Comparison of ENCODE assay signal across 8 cellular contexts in the genomic region with DNA sequence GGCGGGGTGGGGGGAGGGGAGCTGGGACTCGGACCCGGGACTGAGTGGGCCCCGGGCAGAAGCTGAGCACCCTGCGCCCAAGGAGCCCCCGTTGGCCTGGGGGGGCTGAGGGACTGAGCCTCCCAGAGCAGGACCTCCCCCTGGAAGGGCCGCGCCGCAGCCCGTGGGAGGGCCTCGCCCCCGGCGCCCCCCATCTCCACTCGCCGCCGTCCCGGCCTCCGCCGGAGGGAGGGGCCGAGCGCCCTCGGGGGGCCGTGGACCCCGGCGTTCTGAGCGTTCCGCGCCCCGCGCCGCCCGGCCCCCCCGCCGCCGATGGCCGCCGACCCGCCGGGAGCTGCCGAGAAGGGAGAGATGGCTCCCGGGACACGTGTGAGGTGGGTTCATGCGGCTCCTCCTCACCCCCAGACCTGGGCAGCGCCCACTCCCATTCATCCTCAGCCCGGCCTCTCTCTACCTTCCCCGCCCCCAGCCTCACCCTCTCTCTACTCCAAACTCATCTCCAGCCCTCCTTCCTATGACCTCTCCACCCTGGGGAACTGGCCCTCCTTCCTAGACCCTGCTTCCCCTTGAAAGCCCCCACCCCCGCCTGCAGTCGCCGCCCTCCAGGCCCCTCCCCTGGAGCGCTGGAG. TPM values are rescaled to one million over a fixed set of nuclear protein-coding genes. Genes with fewer than 3 reads are reported as not detected.
DNase-seq lines count a peak whose midpoint lies in the region; ATAC-seq and TF ChIP-seq lines count a peak whose summit lies in the region.

No MANE protein-coding gene starts in this region.

- peak overlapping the region; percentile 79 for H3K4me3 Mint-ChIP-seq in activated naive CD8-positive, alpha-beta T cell
- peak overlapping the region; percentile 21 to 76 (median 60) for H3K4me3 Mint-ChIP-seq in immature natural killer cell

- no peaks in the 10 kb centered on the region for H3K27me3 ChIP-seq in left ventricle myocardium inferior (ENCODE audit: low read depth)

- no peaks in the 10 kb centered on the region for H3K9me3 Mint-ChIP-seq in activated naive CD8-positive, alpha-beta T cell (ENCODE audit: low read depth)
- no peaks in the 10 kb centered on the region for H3K9me3 Mint-ChIP-seq in immature natural killer cell

- DNase-seq in left ventricle myocardium inferior (no peak), Right ventricle myocardium inferior (ENCODE audit: missing footprints) (no peak), immature natural killer cell (peak in 1 of 3 donors; percentile 0), substantia nigra (lab: John Stamatoyannopoulos, UW) (peak in 3 of 49 donors; percentile 33 to 66 (median 36)), GDM1 (lab: John Stamatoyannopoulos, UW) (no peak), medulla oblongata (ENCODE audit: extremely low spot score) (no peak)

- peak overlapping the region; percentile 96 for H3K27ac ChIP-seq in left ventricle myocardium inferior (replicated peaks)
- peak overlapping the region; percentile 99 for H3K27ac ChIP-seq in substantia nigra (ENCODE audit: low read depth, low read length, poor library complexity, severe bottlenecking)

- no peaks in the 10 kb centered on the region for H3K9me3 ChIP-seq in left ventricle myocardium inferior (replicated peaks)

- H3K36me3 ChIP-seq in left ventricle myocardium inferior: no peaks in the 10 kb centered on the region

- H3K4me3 ChIP-seq in left ventricle myocardium inferior: peak overlapping the region; percentile 84

- peaks cover 7% of the 10 kb centered on the region for H3K4me1 Mint-ChIP-seq in activated naive CD8-positive, alpha-beta T cell (ENCODE audit: low read depth)
- peaks cover 24 to 30% of the 10 kb centered on the region in 2 donors for H3K4me1 Mint-ChIP-seq in immature natural killer cell

- H3K36me3 Mint-ChIP-seq in activated naive CD8-positive, alpha-beta T cell: no peaks in the 10 kb centered on the region
- H3K36me3 Mint-ChIP-seq in immature natural killer cell: no peaks in the 10 kb centered on the region

- intact Hi-C loops in left ventricle myocardium inferior (cut with micrococcal nuclease): no loop called here
- intact Hi-C loops in Right ventricle myocardium inferior (cut with DNase I): loop anchor here (10.0 kb wide), 1 partner anchor 479 kb away; a partner anchor contains a TSS

- H3K27me3 Mint-ChIP-seq in activated naive CD8-positive, alpha-beta T cell: no peaks in the 10 kb centered on the region
- peaks cover 0 to 3% (median 0%) of the 10 kb centered on the region in 3 donors for H3K27me3 Mint-ChIP-seq in immature natural killer cell (ENCODE audit: low read depth in 3 of 3)

- no peak for TF ChIP-seq CTCF in left ventricle myocardium inferior (IDR thresholded peaks at IDR 0.05; ENCODE audit: borderline replicate concordance)

- H3K27ac Mint-ChIP-seq in activated naive CD8-positive, alpha-beta T cell: peak overlapping the region; percentile 46
- H3K27ac Mint-ChIP-seq in immature natural killer cell: no peak overlapping the region

- peaks cover 32% of the 10 kb centered on the region for H3K4me1 ChIP-seq in left ventricle myocardium inferior

- ATAC-seq in Right ventricle myocardium inferior (no peak), HG03196 (IDR thresholded peaks at IDR 0.05; ENCODE audit: unreplicated experiment) (no peak)

RNA-seq across cellular contexts. Expression of a gene that starts 0.8 kb away (rescaled TPM):
- total RNA-seq in left ventricle myocardium inferior (6.3 TPM), Right ventricle myocardium inferior (6.3 TPM)
- 1 to 10 TPM in 1 of 3 donors, under 1 TPM in 2; 0.18 to 1.1 (median 0.22) TPM for polyA plus RNA-seq in immature natural killer cell

RNA-seq across cellular contexts. Expression of a gene that starts 24.7 kb away (rescaled TPM):
- 12.2 TPM for total RNA-seq in left ventricle myocardium inferior
- 11.4 TPM for total RNA-seq in Right ventricle myocardium inferior
- polyA plus RNA-seq in immature natural killer cell: 10 to 100 TPM; 31.4 to 50.0 (median 40.3) TPM

RNA-seq across cellular contexts. Expression of a gene that starts 27.8 kb away (rescaled TPM):
- 9.6 TPM for total RNA-seq in left ventricle myocardium inferior
- 8.7 TPM for total RNA-seq in Right ventricle myocardium inferior
- not detected for polyA plus RNA-seq in immature natural killer cell

RNA-seq across cellular contexts. Expression of a gene that starts 30.3 kb away (rescaled TPM):
- total RNA-seq in left ventricle myocardium inferior (25.2 TPM), Right ventricle myocardium inferior (32.2 TPM)
- polyA plus RNA-seq in immature natural killer cell: 10 to 100 TPM; 44.5 to 80.0 (median 60.7) TPM

RNA-seq across cellular contexts. Expression of a gene that starts 33.4 kb away (rescaled TPM):
- total RNA-seq in left ventricle myocardium inferior (7.4 TPM), Right ventricle myocardium inferior (9.4 TPM)
- 1 to 10 TPM in 2 of 3 donors, not detected in 1; 1.8 to 2.4 TPM for polyA plus RNA-seq in immature natural killer cell
